2 cellular contexts compared by ENCODE assay signal in the genomic region with DNA sequence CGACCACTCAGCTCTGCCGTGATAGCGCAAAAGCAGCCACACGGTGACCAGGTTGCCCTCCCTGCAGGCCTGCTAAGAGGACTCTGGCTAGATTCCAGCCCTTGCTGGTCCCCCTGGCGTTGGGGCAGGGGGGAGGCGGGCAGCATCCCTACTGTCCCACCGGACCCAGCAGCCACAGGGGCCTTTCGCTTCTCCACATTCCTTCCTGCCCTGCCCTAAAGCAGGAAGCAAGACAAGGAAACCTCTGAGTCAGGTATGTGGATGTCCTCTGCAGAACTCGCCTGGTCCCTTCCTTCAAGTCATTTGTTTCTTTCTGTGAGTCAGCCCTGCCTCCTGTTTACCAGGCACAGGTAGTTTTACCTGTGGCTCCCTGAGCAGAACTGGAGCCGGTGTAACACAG.
TF ChIP-seq lines count a peak whose summit lies in the region.

No MANE protein-coding gene starts in this region.

TF ChIP-seq in HCT116, 20 proteins besides CTCF, POLR2A, EP300 and RAD21 (continued from another document):
- TF ChIP-seq, protein P1, sequence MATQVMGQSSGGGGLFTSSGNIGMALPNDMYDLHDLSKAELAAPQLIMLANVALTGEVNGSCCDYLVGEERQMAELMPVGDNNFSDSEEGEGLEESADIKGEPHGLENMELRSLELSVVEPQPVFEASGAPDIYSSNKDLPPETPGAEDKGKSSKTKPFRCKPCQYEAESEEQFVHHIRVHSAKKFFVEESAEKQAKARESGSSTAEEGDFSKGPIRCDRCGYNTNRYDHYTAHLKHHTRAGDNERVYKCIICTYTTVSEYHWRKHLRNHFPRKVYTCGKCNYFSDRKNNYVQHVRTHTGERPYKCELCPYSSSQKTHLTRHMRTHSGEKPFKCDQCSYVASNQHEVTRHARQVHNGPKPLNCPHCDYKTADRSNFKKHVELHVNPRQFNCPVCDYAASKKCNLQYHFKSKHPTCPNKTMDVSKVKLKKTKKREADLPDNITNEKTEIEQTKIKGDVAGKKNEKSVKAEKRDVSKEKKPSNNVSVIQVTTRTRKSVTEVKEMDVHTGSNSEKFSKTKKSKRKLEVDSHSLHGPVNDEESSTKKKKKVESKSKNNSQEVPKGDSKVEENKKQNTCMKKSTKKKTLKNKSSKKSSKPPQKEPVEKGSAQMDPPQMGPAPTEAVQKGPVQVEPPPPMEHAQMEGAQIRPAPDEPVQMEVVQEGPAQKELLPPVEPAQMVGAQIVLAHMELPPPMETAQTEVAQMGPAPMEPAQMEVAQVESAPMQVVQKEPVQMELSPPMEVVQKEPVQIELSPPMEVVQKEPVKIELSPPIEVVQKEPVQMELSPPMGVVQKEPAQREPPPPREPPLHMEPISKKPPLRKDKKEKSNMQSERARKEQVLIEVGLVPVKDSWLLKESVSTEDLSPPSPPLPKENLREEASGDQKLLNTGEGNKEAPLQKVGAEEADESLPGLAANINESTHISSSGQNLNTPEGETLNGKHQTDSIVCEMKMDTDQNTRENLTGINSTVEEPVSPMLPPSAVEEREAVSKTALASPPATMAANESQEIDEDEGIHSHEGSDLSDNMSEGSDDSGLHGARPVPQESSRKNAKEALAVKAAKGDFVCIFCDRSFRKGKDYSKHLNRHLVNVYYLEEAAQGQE (IDR thresholded peaks at IDR 0.05; ENCODE audit: low read depth), result no peak
- TF ChIP-seq SRF (IDR thresholded peaks at IDR 0.05; ENCODE audit: low read depth) (no peak), POLR2AphosphoS5 (IDR thresholded peaks at IDR 0.05; ENCODE audit: low read depth, low read length) (no peak), EZH2phosphoT487 (IDR thresholded peaks at IDR 0.05; ENCODE audit: borderline replicate concordance) (no peak), ZNF274 (IDR thresholded peaks at IDR 0.05; ENCODE audit: low read depth, low read length) (no peak), SIN3A (IDR thresholded peaks at IDR 0.05; ENCODE audit: low read depth) (no peak), EZH2 (IDR thresholded peaks at IDR 0.05) (no peak), JUND (IDR thresholded peaks at IDR 0.05) (0 out of 2 replicates have a peak, but pooled peaks have one; percentile 39)

TF ChIP-seq in WTC11, 78 proteins besides CTCF, POLR2A, EP300 and RAD21 (continued from another document):
- no peak for TF ChIP-seq NR3C1 (CRISPR knock-in tag; conservative IDR thresholded peaks at IDR 0.05; ENCODE audit: low read depth)
